11 cellular contexts compared by ENCODE assay signal in the genomic region with DNA sequence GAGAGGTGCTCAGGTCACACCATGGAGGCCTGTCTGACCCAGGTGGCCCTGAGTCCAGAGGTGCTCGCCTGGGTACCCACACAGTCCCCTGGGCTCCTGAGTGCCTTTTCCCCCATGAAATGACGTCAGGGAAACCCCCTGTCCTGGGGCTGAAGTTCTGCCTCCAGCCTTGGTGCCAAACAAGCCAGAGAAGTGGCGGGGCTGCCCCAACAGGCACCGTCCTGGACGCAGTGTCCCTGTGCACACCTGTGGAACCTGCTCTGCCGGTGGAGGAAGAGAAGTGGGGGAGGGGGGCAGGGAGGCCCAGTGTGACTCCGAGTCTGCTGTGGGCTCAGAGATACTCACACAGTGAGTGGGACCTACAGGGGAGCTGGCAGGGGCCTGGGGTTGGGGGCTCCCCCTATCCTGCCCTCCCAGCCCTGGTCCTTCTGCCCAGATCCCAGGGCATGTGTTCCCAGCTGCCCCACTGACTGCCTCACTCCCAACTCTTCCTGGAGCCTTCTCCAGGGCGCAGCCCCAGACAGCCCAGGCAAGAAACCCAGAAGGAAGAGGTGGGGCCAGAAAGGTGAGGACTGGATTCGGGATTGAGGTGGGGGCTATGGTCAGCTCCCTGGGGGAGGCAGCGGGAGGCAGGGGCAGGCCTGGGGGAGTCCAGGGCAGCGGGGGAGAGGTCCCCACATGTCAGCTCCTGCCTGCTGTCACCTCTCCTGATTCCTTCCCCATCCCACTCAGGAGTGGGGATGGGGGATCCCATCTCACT. TPM values are rescaled to one million over a fixed set of nuclear protein-coding genes. Genes with fewer than 3 reads are reported as not detected.
A peak's percentile ranks its signal among the peaks of the same experiment; 100 is the strongest.
DNase-seq lines count a peak whose midpoint lies in the region; ATAC-seq and TF ChIP-seq lines count a peak whose summit lies in the region.
"Had no signal": no experiment of that assay in that cellular context is flagged by ENCODE, and none has a peak within 500 bp of the region (broad histone marks: within the 10 kb centered on the region; RNA-seq: fewer than 3 reads in every experiment).

No MANE protein-coding gene starts in this region.

- peak overlapping the region; percentile 45 for H3K9ac ChIP-seq in muscle layer of colon (ENCODE audit: low read length)

- intact Hi-C loops in aorta (cut with DNase I), result no loop called here
- intact Hi-C loops in activated CD4-positive, alpha-beta T cell treated with anti-CD3 and anti-CD28 coated beads, Interleukin-2, amount 10 ng/mL, durations not matched to agents 24 days and 14 days (cut with micrococcal nuclease), result no loop called here

- H3K36me3 ChIP-seq in muscle layer of colon (ENCODE audit: insufficient read depth, low read length) (no peaks in the 10 kb centered on the region), aorta (ENCODE audit: control insufficient read depth in 1 of 2, insufficient read depth in 2 of 2, low read length in 1 of 2) (no peaks in the 10 kb centered on the region)
- H3K36me3 ChIP-seq: MG63, neutrophil had no signal

- CTCF ChIA-PET in HEK293T (lab: Yijun Ruan, JAX), result no interaction called here

- peak overlapping the region; percentile 100 for H3K27ac ChIP-seq in epithelial cell of prostate
- peak overlapping the region; percentile 76 for H3K27ac ChIP-seq in muscle layer of colon (ENCODE audit: low read depth, low read length)
- no peak overlapping the region for H3K27ac ChIP-seq in aorta (ENCODE audit: low read depth in 1 of 2, low read length in 2 of 2)
- H3K27ac ChIP-seq: neutrophil had no signal

- no peaks in the 10 kb centered on the region for H3K9me3 Mint-ChIP-seq in activated CD4-positive, alpha-beta T cell treated with anti-CD3 and anti-CD28 coated beads, Interleukin-2, amount 10 ng/mL, durations not matched to agents 24 days and 14 days

- WGBS in aorta, 2 donors, result 92 to 93% methylated on average over 10 to 11 of the region's 11 CpGs

- H3K4me3 Mint-ChIP-seq in activated CD4-positive, alpha-beta T cell treated with anti-CD3 and anti-CD28 coated beads, Interleukin-2, amount 10 ng/mL, durations not matched to agents 24 days and 14 days, result no peak overlapping the region

- H3K4me1 ChIP-seq in muscle layer of colon (ENCODE audit: insufficient read depth, low read length) (peaks cover 76% of the 10 kb centered on the region), aorta (ENCODE audit: control insufficient read depth in 1 of 2, insufficient read depth in 2 of 2, low read length in 2 of 2) (no peaks in the 10 kb centered on the region)

- H3K27me3 Mint-ChIP-seq in activated CD4-positive, alpha-beta T cell treated with anti-CD3 and anti-CD28 coated beads, Interleukin-2, amount 10 ng/mL, durations not matched to agents 24 days and 14 days, result no peaks in the 10 kb centered on the region

- H3K27me3 ChIP-seq in muscle layer of colon (ENCODE audit: control insufficient read depth in 1 of 2, insufficient read depth in 2 of 2, low read length in 2 of 2) (no peaks in the 10 kb centered on the region), aorta (ENCODE audit: control insufficient read depth in 1 of 2, insufficient read depth in 2 of 2, low read length in 1 of 2) (no peaks in the 10 kb centered on the region)
- H3K27me3 ChIP-seq: MG63, neutrophil had no signal

- H3K9me3 ChIP-seq in muscle layer of colon (ENCODE audit: low read length) (no peaks in the 10 kb centered on the region), aorta (ENCODE audit: control insufficient read depth, low read length) (no peaks in the 10 kb centered on the region)
- H3K9me3 ChIP-seq: MG63, neutrophil had no signal

- DNase-seq in SIG-M5 treated with dmso at 0.1 percent for 504 hours (lab: John Stamatoyannopoulos, UW; ENCODE audit: unreplicated experiment) (peak; percentile 20), SIG-M5 (lab: John Stamatoyannopoulos, UW) (no peak), epithelial cell of prostate (ENCODE audit: low read depth, low spot score) (no peak), aorta (no peak), MV-4-11 (lab: John Stamatoyannopoulos, UW) (no peak), HEK293T (ENCODE audit: extremely low spot score) (no peak)
- no peak for DNase-seq in activated CD4-positive, alpha-beta T cell treated with anti-CD3 and anti-CD28 coated beads, Interleukin-2, amount 10 ng/mL, durations not matched to agents 24 days and 14 days
- DNase-seq: activated CD4-positive, alpha-beta T cell treated with anti-CD3 and anti-CD28 coated beads for 48 hours had no signal

- no peaks in the 10 kb centered on the region for H3K4me1 Mint-ChIP-seq in activated CD4-positive, alpha-beta T cell treated with anti-CD3 and anti-CD28 coated beads, Interleukin-2, amount 10 ng/mL, durations not matched to agents 24 days and 14 days

- H3K27ac Mint-ChIP-seq in activated CD4-positive, alpha-beta T cell treated with anti-CD3 and anti-CD28 coated beads, Interleukin-2, amount 10 ng/mL, durations not matched to agents 24 days and 14 days, result no peak overlapping the region

- peak overlapping the region in 1 of 2 donors; percentile 38 for H3K4me3 ChIP-seq in muscle layer of colon (ENCODE audit: low read depth in 1 of 2, low read length in 2 of 2)
- no peak overlapping the region for H3K4me3 ChIP-seq in aorta (ENCODE audit: low read length in 2 of 2)
- H3K4me3 ChIP-seq: MG63 had no signal

- peak; percentile 5 for ATAC-seq in aorta (ENCODE audit: low FRiP score)

- POLR2A ChIA-PET in HEK293T (lab: Yijun Ruan, JAX), result no interaction called here

- no peaks in the 10 kb centered on the region for H3K36me3 Mint-ChIP-seq in activated CD4-positive, alpha-beta T cell treated with anti-CD3 and anti-CD28 coated beads, Interleukin-2, amount 10 ng/mL, durations not matched to agents 24 days and 14 days (ENCODE audit: low read depth)

TF ChIP-seq in HEK293T, 16 proteins besides CTCF, POLR2A, EP300 and RAD21:
- TF ChIP-seq ARNT (IDR thresholded peaks at IDR 0.05), result no peak
- no peak for TF ChIP-seq SP1 (IDR thresholded peaks at IDR 0.05)
- no peak for TF ChIP-seq ELF4 (IDR thresholded peaks at IDR 0.05)
- TF ChIP-seq LEF1 (IDR thresholded peaks at IDR 0.05; ENCODE audit: borderline replicate concordance), result no peak

RNA-seq across cellular contexts. Expression of a gene that starts 24.8 kb away (rescaled TPM):
- total RNA-seq in aorta, result 1 to 10 TPM; 6.4 to 7.6 TPM
- 1 to 10 TPM; 1.2 to 8.1 TPM for polyA plus RNA-seq in aorta
- total RNA-seq in activated CD4-positive, alpha-beta T cell treated with anti-CD3 and anti-CD28 coated beads, Interleukin-2, amount 10 ng/mL, durations not matched to agents 24 days and 14 days, result 6.7 TPM in 2 replicates

Comparison
In these comparisons a context has a peak if more than half of its experiments do, and no peak if none do; other contexts are left out.
1. H3K27ac ChIP-seq: peak in epithelial cell of prostate (single experiment) and muscle layer of colon (single experiment); none in aorta (0 of 2).